8 cellular contexts compared by ENCODE assay signal in the genomic region with DNA sequence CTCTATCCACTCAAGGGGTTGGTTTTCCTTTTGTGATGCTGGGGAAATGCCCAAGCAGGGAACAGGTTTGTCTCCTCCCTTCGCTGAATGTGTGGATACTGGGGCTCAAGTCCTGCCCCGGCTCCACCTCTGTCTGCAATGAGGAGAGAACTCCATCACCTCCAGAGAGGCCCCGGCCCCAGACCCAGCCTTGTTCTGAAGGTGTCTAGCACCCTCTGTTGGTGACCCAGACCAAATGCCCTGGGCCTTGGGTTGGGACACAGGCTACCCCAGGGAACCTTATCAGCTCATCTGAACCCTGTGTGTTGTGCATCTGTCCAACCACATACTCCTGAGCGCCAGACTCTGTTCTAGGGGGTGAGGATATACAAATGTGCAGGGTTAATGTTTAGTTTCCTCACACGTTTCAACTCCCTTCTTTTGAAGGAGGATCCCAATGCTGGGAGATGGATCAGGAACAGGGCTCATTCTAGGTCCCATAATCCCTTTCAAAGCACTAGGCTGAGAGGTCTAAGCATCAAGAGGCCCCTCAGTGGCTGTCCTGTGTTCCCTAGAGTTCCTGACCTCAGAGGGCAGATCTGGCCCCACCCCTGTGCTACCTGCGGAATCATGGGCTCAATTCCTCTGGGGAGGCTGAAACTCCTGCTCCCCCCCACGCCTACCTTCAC.
DNase-seq lines count a peak whose midpoint lies in the region; ATAC-seq and TF ChIP-seq lines count a peak whose summit lies in the region.

No MANE protein-coding gene starts in this region.

- DNase-seq in A172 (ENCODE audit: low spot score) = peak; percentile 70
- peak; percentile 33 for DNase-seq in MM.1S
- no peak for DNase-seq in activated B cell treated with CpG ODN at 0.5 μM for 24 hours
- DNase-seq in coronary artery (ENCODE audit: low spot score) = peak; percentile 57
- peak; percentile 54 to 70 for DNase-seq in lung microvascular endothelial cell (ENCODE audit: low read depth in 2 of 2)
- peak; percentile 52 for DNase-seq in testis

- intact Hi-C loops in activated B cell treated with CpG ODN at 0.5 μM for 24 hours (cut with micrococcal nuclease) = loop anchor here (1.0 to 10.0 kb wide), 3 partner anchors 163 to 253 kb away; no protein-coding TSS in a partner anchor
- intact Hi-C loops in testis (cut with DNase I; ENCODE audit: low total_unique reads) = no loop called here

- H3K79me2 ChIP-seq in MM.1S (ENCODE audit: low read length) = no peaks in the 10 kb centered on the region

- H3K27ac Mint-ChIP-seq in activated B cell treated with CpG ODN at 0.5 μM for 24 hours = no peak overlapping the region

- POLR2A ChIA-PET in activated B cell treated with CpG ODN at 0.5 μM for 24 hours (lab: Charles Lee) = no interaction called here

- H3K9me3 ChIP-seq in MM.1S (replicated peaks; ENCODE audit: insufficient read depth, low read length) (no peaks in the 10 kb centered on the region), testis (no peaks in the 10 kb centered on the region)

- H3K27me3 Mint-ChIP-seq in activated B cell treated with CpG ODN at 0.5 μM for 24 hours = peaks cover 21% of the 10 kb centered on the region

- no peaks in the 10 kb centered on the region for H3F3A ChIP-seq in MM.1S (ENCODE audit: insufficient read depth, low read length)

- no peaks in the 10 kb centered on the region for H3K9me3 Mint-ChIP-seq in activated B cell treated with CpG ODN at 0.5 μM for 24 hours

- H3K4me1 ChIP-seq in MM.1S (ENCODE audit: low read length) = no peaks in the 10 kb centered on the region
- no peaks in the 10 kb centered on the region for H3K4me1 ChIP-seq in testis

- H3K4me3 ChIP-seq in MM.1S (ENCODE audit: low read length) = no peak overlapping the region
- H3K4me3 ChIP-seq in coronary artery = no peak overlapping the region
- no peak overlapping the region for H3K4me3 ChIP-seq in testis

- no peak overlapping the region for H3K9ac ChIP-seq in MM.1S (ENCODE audit: low read length)

- no peak overlapping the region for H3K4me2 ChIP-seq in MM.1S (ENCODE audit: low read depth, low read length)

- H3K27me3 ChIP-seq in MM.1S (replicated peaks; ENCODE audit: insufficient read depth, low read length) = no peaks in the 10 kb centered on the region
- no peaks in the 10 kb centered on the region for H3K27me3 ChIP-seq in testis

- H3K36me3 ChIP-seq in MM.1S (replicated peaks; ENCODE audit: insufficient read depth, low read length) = no peaks in the 10 kb centered on the region
- H3K36me3 ChIP-seq in testis (ENCODE audit: low read depth, missing control alignments) = no peaks in the 10 kb centered on the region

- H4K20me1 ChIP-seq in MM.1S (ENCODE audit: insufficient read depth, low read length) = no peaks in the 10 kb centered on the region

- no peak overlapping the region for H3K27ac ChIP-seq in MM.1S (ENCODE audit: low read length)
- no peak overlapping the region for H3K27ac ChIP-seq in coronary artery
- no peak overlapping the region for H3K27ac ChIP-seq in testis

- WGBS in testis, 2 donors = 82 to 83% methylated on average over 7 of the region's 7 CpGs

- no peak for TF ChIP-seq POLR2A in testis (IDR thresholded peaks at IDR 0.05)

- H3K9me2 ChIP-seq in MM.1S (replicated peaks; ENCODE audit: insufficient read depth, low read length) = no peaks in the 10 kb centered on the region

- H3K4me3 Mint-ChIP-seq in activated B cell treated with CpG ODN at 0.5 μM for 24 hours = no peak overlapping the region

- CTCF ChIA-PET in activated B cell treated with CpG ODN at 0.5 μM for 24 hours (lab: Charles Lee) = interaction anchor here (4.2 kb wide), 1 partner anchor 200 kb away, joined by 20 read pairs; no protein-coding TSS in a partner anchor

- H2AFZ ChIP-seq in MM.1S (ENCODE audit: low read length) = no peak overlapping the region

- H3K36me3 Mint-ChIP-seq in activated B cell treated with CpG ODN at 0.5 μM for 24 hours (ENCODE audit: low read depth) = no peaks in the 10 kb centered on the region

- ATAC-seq in GM18502 (IDR thresholded peaks at IDR 0.05; ENCODE audit: poor library complexity, unreplicated experiment) = peak; percentile 66
- ATAC-seq in activated B cell treated with CpG ODN at 0.5 μM for 24 hours (ENCODE audit: low read depth) = peak; percentile 40
- ATAC-seq in HG03045 (IDR thresholded peaks at IDR 0.05; ENCODE audit: unreplicated experiment) = no peak

- peak; percentile 46 for TF ChIP-seq CTCF in MM.1S (IDR thresholded peaks at IDR 0.05; ENCODE audit: low read length)
- TF ChIP-seq CTCF in activated B cell treated with CpG ODN at 0.5 μM for 24 hours (IDR thresholded peaks at IDR 0.05) = no peak
- TF ChIP-seq CTCF in coronary artery (IDR thresholded peaks at IDR 0.05) = no peak
- peak in 2 of 3 experiments; percentile 29 to 48 for TF ChIP-seq CTCF in testis (IDR thresholded peaks at IDR 0.05)

- H3K4me1 Mint-ChIP-seq in activated B cell treated with CpG ODN at 0.5 μM for 24 hours = no peaks in the 10 kb centered on the region

Comparison
In these comparisons a context has a peak if more than half of its experiments do, and no peak if none do; other contexts are left out.
1. CTCF ChIP-seq: peak in MM.1S (single experiment) and testis (2 of 3); none in activated B cell treated with CpG ODN at 0.5 μM for 24 hours (single experiment) and coronary artery (single experiment).